ENCODE assay signal across 8 cellular contexts in the genomic region with DNA sequence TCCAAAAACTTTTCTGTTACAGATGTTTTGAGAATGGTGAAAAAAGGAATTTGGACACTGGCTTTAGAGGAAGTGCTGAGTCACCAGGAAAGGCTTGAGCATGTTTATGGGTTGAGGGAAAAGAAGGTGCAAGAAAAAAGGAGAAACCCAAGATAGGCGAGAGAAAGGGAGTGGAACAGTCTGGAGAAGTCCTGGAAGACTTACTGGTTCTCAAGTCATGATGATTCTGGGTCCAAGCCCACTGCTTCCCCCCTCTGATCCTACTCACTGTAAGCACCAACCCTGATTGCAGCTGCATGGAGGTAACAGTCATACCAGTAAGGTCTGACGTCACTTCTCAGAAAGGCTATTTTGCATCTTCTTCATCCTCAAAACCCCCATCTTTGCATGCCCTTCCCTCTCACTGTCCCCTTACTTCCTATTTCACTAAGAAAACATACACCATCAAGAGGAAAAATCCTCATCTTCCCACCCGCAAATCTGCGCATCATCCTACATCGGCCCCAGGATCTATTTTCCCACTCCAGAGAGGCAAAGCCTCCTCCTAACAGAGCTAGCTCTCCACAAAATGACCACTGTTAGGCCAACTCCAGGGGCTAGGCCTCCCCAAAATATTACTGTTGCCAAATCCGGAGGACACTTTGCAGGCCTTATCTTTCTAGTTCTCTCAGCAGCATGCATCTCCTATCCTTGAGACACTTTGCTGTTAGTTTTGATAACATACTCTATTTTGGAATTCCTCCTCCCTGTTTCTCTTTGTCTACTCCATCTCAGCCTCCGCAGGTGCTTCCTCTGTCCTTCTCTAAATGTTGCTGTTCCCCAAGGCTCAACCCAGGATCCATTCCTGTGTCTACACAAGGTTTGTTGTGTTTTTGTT.
A peak's percentile ranks its signal among the peaks of the same experiment; 100 is the strongest.
DNase-seq lines count a peak whose midpoint lies in the region; ATAC-seq and TF ChIP-seq lines count a peak whose summit lies in the region.

No MANE protein-coding gene starts in this region.

- H3K9ac ChIP-seq in adipocyte (ENCODE audit: low read length): peak overlapping the region; percentile 51

- DNase-seq in AG10803 (ENCODE audit: low read depth) (peak; percentile 55), adipocyte (ENCODE audit: low read depth) (no peak), OCI-M1 (lab: John Stamatoyannopoulos, UW) (no peak), DMS79 treated with DMSO at 0.1 percent for 48 hours (lab: John Stamatoyannopoulos, UW) (no peak), COR-L47 (lab: John Stamatoyannopoulos, UW) (no peak), activated gamma-delta T cell (lab: John Stamatoyannopoulos, UW) (no peak)

- no peaks in the 10 kb centered on the region for H3K27me3 ChIP-seq in adipocyte (replicated peaks; ENCODE audit: control insufficient read depth, insufficient read depth, low read length)

- no peaks in the 10 kb centered on the region for H3K9me3 ChIP-seq in adipocyte (ENCODE audit: control insufficient read depth, low read length)

- H3K4me1 ChIP-seq in adipocyte (ENCODE audit: control insufficient read depth, insufficient read depth, low read length): peaks cover 51% of the 10 kb centered on the region

- no peak overlapping the region for H3K4me3 ChIP-seq in AG10803 (ENCODE audit: low read length)
- no peak overlapping the region for H3K4me3 ChIP-seq in adipocyte (ENCODE audit: low read length)

- TF ChIP-seq CTCF in AG10803 (conservative IDR thresholded peaks at IDR 0.05; ENCODE audit: low read length): no peak

- ATAC-seq in GM18868 (IDR thresholded peaks at IDR 0.05; ENCODE audit: unreplicated experiment) (peak; percentile 36), HG03066 (IDR thresholded peaks at IDR 0.05; ENCODE audit: low read depth, unreplicated experiment) (peak; percentile 40)

- no peaks in the 10 kb centered on the region for H3K36me3 ChIP-seq in adipocyte (ENCODE audit: control insufficient read depth, insufficient read depth, low read length, severe bottlenecking)
